Comparison of ENCODE assay signal across 1 cellular context in genomic region chr2:144332356-144333143, GRCh38.
TF ChIP-seq lines count a peak whose summit lies in the region.

No MANE protein-coding gene starts in this region.

TF ChIP-seq in HepG2, 621 proteins besides CTCF, POLR2A, EP300 and RAD21 (continued from another document and continues in another):
- TF ChIP-seq FOXP4 (CRISPR knock-in tag; IDR thresholded peaks at IDR 0.05) (0 out of 2 replicates have a peak, but pooled peaks have one; percentile 28), POLR2AphosphoS2 (IDR thresholded peaks at IDR 0.05; ENCODE audit: low read depth, low read length) (no peak), ZNF143 (CRISPR knock-in tag; IDR thresholded peaks at IDR 0.05) (no peak), MED1 (CRISPR knock-in tag; IDR thresholded peaks at IDR 0.05) (peak; percentile 22; the same call in 1 of the 2 replicates), ASH2L (IDR thresholded peaks at IDR 0.05; ENCODE audit: insufficient read length, low read depth, low read length) (peak; percentile 9), ARNT2 (CRISPR knock-in tag; IDR thresholded peaks at IDR 0.05; ENCODE audit: low read depth) (no peak), ZNF326 (CRISPR knock-in tag; IDR thresholded peaks at IDR 0.05; ENCODE audit: borderline replicate concordance) (no peak), GABPB1 (CRISPR knock-in tag; IDR thresholded peaks at IDR 0.05) (peak; percentile 50; the same call in 1 of the 2 replicates), CENPX (CRISPR knock-in tag; IDR thresholded peaks at IDR 0.05) (no peak), GPBP1L1 (CRISPR knock-in tag; IDR thresholded peaks at IDR 0.05) (no peak), FOXA1 (IDR thresholded peaks at IDR 0.05) (no peak), FOXA1 (CRISPR knock-in tag; IDR thresholded peaks at IDR 0.05) (no peak), MXD1 (CRISPR knock-in tag; IDR thresholded peaks at IDR 0.05) (0 out of 2 replicates have a peak, but pooled peaks have one; percentile 20), PHF8 (CRISPR knock-in tag; IDR thresholded peaks at IDR 0.05) (no peak), PRMT3 (CRISPR knock-in tag; IDR thresholded peaks at IDR 0.05; ENCODE audit: borderline replicate concordance, low read depth) (0 out of 2 replicates have a peak, but pooled peaks have one; percentile 49), ZNF205 (CRISPR knock-in tag; IDR thresholded peaks at IDR 0.05) (0 out of 2 replicates have a peak, but pooled peaks have one; percentile 24), ZNF607 (CRISPR knock-in tag; IDR thresholded peaks at IDR 0.05; ENCODE audit: borderline replicate concordance) (peak; percentile 22; the same call in 1 of the 2 replicates), SALL2 (CRISPR knock-in tag; IDR thresholded peaks at IDR 0.05) (0 out of 2 replicates have a peak, but pooled peaks have one; percentile 12), SRSF9 (IDR thresholded peaks at IDR 0.05; ENCODE audit: borderline replicate concordance, insufficient read depth, low read depth, low read length, poor library complexity, severe bottlenecking) (no peak), ZNF678 (CRISPR knock-in tag; IDR thresholded peaks at IDR 0.05) (0 out of 2 replicates have a peak, but pooled peaks have one; percentile 34), ZNF501 (CRISPR knock-in tag; IDR thresholded peaks at IDR 0.05) (peak; percentile 47), NFE2 (CRISPR knock-in tag; IDR thresholded peaks at IDR 0.05) (no peak), GATAD2A (CRISPR knock-in tag; IDR thresholded peaks at IDR 0.05) (peak; percentile 38), CEBPZ (IDR thresholded peaks at IDR 0.05; ENCODE audit: low read length) (no peak), MAZ (IDR thresholded peaks at IDR 0.05; ENCODE audit: borderline replicate concordance, low read depth, low read length) (peak; percentile 81), MAZ (CRISPR knock-in tag; IDR thresholded peaks at IDR 0.05; ENCODE audit: low read depth) (peak; percentile 85), NBN (conservative IDR thresholded peaks at IDR 0.05) (no peak), PRPF4 (IDR thresholded peaks at IDR 0.05; ENCODE audit: low read depth, low read length, poor library complexity, severe bottlenecking) (no peak), FOSL2 (CRISPR knock-in tag; IDR thresholded peaks at IDR 0.05) (peak; percentile 56; the same call in 1 of the 2 replicates), ZBTB20 (CRISPR knock-in tag; IDR thresholded peaks at IDR 0.05; ENCODE audit: borderline replicate concordance, low read depth) (peak; percentile 57; the same call in 1 of the 2 replicates), ARID2 (CRISPR knock-in tag; IDR thresholded peaks at IDR 0.05; ENCODE audit: borderline replicate concordance) (0 out of 2 replicates have a peak, but pooled peaks have one; percentile 10), ZHX2 (IDR thresholded peaks at IDR 0.05; ENCODE audit: low read depth) (no peak), ZHX2 (CRISPR knock-in tag; IDR thresholded peaks at IDR 0.05; ENCODE audit: borderline replicate concordance) (0 out of 2 replicates have a peak, but pooled peaks have one; percentile 62), KAT8 (CRISPR knock-in tag; IDR thresholded peaks at IDR 0.05) (no peak), THAP9 (CRISPR knock-in tag; IDR thresholded peaks at IDR 0.05; ENCODE audit: borderline replicate concordance) (0 out of 2 replicates have a peak, but pooled peaks have one; percentile 47), ATF4 (CRISPR knock-in tag; IDR thresholded peaks at IDR 0.05) (peak in 1 of 2 experiments; percentile 28; a peak in 1 of 4 replicates), ZBTB44 (CRISPR knock-in tag; IDR thresholded peaks at IDR 0.05) (peak; percentile 91), XRCC5 (optimal IDR thresholded peaks at IDR 0.05; ENCODE audit: low read length) (peak; percentile 51), KDM3A (CRISPR knock-in tag; IDR thresholded peaks at IDR 0.05; ENCODE audit: low read depth) (peak; percentile 55; the same call in 1 of the 2 replicates), NR1H2 (CRISPR knock-in tag; IDR thresholded peaks at IDR 0.05; ENCODE audit: borderline replicate concordance, low read depth) (no peak), HNRNPLL (IDR thresholded peaks at IDR 0.05; ENCODE audit: low read depth, low read length, poor library complexity, severe bottlenecking) (peak; percentile 92), CENPBD1 (CRISPR knock-in tag; IDR thresholded peaks at IDR 0.05; ENCODE audit: borderline replicate concordance, low read depth) (no peak; the same call in 1 of the 2 replicates), ZNF562 (CRISPR knock-in tag; IDR thresholded peaks at IDR 0.05; ENCODE audit: borderline replicate concordance) (peak; percentile 37; the same call in 1 of the 2 replicates), ARHGAP35 (CRISPR knock-in tag; IDR thresholded peaks at IDR 0.05; ENCODE audit: borderline replicate concordance) (peak; percentile 26; the same call in 1 of the 2 replicates)
